Comparison of ENCODE assay signal across 22 cellular contexts in genomic region chr5:116751684-116752083, GRCh38.
"Had no signal": no experiment of that assay in that cellular context is flagged by ENCODE, and none has a peak within 500 bp of the region (broad histone marks: within the 10 kb centered on the region; RNA-seq: fewer than 3 reads in every experiment).

No MANE protein-coding gene starts in this region.

- H3K27me3 Mint-ChIP-seq: naive B cell, progenitor cell of endocrine pancreas, type B pancreatic cell had no signal

- H3K27me3 ChIP-seq: ovary, right atrium auricular region, right lobe of liver, stomach, testis, thyroid gland, uterus had no signal

- H3K36me3 Mint-ChIP-seq: mesothelial cell of epicardium; naive B cell; natural killer cell; stimulated activated naive B cell treated with anti-CD40 and anti-IgM and Interleukin-4, amounts not matched to agents 10 μg/mL and 1 μg/mL and 100 μg/mL, for 72 hours; type B pancreatic cell had no signal

- H3K36me3 ChIP-seq: left ventricle myocardium inferior, ovary, right atrium auricular region, right lobe of liver, stomach, thyroid gland, uterus had no signal

- H3K4me1 Mint-ChIP-seq: naive B cell; natural killer cell; nephron progenitor cell; stimulated activated naive B cell treated with anti-CD40 and anti-IgM and Interleukin-4, amounts not matched to agents 10 μg/mL and 1 μg/mL and 100 μg/mL, for 72 hours had no signal

- DNase-seq: islet precursor cell; left ventricle myocardium inferior; mesendoderm; naive B cell; natural killer cell; nephron progenitor cell; ovary; right lobe of liver; stimulated activated CD4-positive, alpha-beta T cell treated with anti-CD3 and anti-CD28 coated beads, Interleukin-1b, Interleukin-23, amount 100 ng/mL, for 48 hours; stimulated activated CD4-positive, alpha-beta T cell treated with anti-CD3 and anti-CD28 coated beads, Interleukin-4, amount 100 ng/mL, for 1 hour; stimulated activated naive B cell treated with anti-CD40 and anti-IgM and Interleukin-4, amounts not matched to agents 10 μg/mL and 1 μg/mL and 100 μg/mL, for 72 hours; stimulated activated naive CD8-positive, alpha-beta T cell treated with anti-CD3 and anti-CD28 coated beads, Interleukin-15, Interleukin-2, amounts not matched to agents 100 U/mL and 50 U/mL, for 24 hours; stomach; testis; thyroid gland; uterus had no signal

- H3K4me3 ChIP-seq: left ventricle myocardium inferior, lung, ovary, right atrium auricular region, right lobe of liver, smooth muscle cell, stomach, testis, thyroid gland, uterus had no signal

- H3K4me3 Mint-ChIP-seq: mesothelial cell of epicardium; naive B cell; natural killer cell; nephron progenitor cell; stimulated activated naive B cell treated with anti-CD40 and anti-IgM and Interleukin-4, amounts not matched to agents 10 μg/mL and 1 μg/mL and 100 μg/mL, for 72 hours; type B pancreatic cell had no signal

- H3K9me3 ChIP-seq: left ventricle myocardium inferior, right atrium auricular region, right lobe of liver, stomach, testis, thyroid gland, uterus had no signal

- H3K4me1 ChIP-seq: left ventricle myocardium inferior, right atrium auricular region, right lobe of liver, stomach, testis, uterus had no signal

- H3K27ac ChIP-seq: left ventricle myocardium inferior, ovary, right atrium auricular region, right lobe of liver, stomach, testis, thyroid gland, uterus had no signal

- ATAC-seq: natural killer cell; right lobe of liver; stimulated activated naive B cell treated with anti-CD40 and anti-IgM and Interleukin-4, amounts not matched to agents 10 μg/mL and 1 μg/mL and 100 μg/mL, for 72 hours; stimulated activated naive CD8-positive, alpha-beta T cell treated with anti-CD3 and anti-CD28 coated beads, Interleukin-15, Interleukin-2, amounts not matched to agents 100 U/mL and 50 U/mL, for 24 hours had no signal

- H3K9me3 Mint-ChIP-seq: naive B cell, natural killer cell, type B pancreatic cell had no signal

- H3K27ac Mint-ChIP-seq: mesothelial cell of epicardium; naive B cell; natural killer cell; nephron progenitor cell; progenitor cell of endocrine pancreas; stimulated activated naive B cell treated with anti-CD40 and anti-IgM and Interleukin-4, amounts not matched to agents 10 μg/mL and 1 μg/mL and 100 μg/mL, for 72 hours; type B pancreatic cell had no signal

- H3K4me2 ChIP-seq: smooth muscle cell had no signal
